Comparison of ENCODE assay signal across 8 cellular contexts in the genomic region with DNA sequence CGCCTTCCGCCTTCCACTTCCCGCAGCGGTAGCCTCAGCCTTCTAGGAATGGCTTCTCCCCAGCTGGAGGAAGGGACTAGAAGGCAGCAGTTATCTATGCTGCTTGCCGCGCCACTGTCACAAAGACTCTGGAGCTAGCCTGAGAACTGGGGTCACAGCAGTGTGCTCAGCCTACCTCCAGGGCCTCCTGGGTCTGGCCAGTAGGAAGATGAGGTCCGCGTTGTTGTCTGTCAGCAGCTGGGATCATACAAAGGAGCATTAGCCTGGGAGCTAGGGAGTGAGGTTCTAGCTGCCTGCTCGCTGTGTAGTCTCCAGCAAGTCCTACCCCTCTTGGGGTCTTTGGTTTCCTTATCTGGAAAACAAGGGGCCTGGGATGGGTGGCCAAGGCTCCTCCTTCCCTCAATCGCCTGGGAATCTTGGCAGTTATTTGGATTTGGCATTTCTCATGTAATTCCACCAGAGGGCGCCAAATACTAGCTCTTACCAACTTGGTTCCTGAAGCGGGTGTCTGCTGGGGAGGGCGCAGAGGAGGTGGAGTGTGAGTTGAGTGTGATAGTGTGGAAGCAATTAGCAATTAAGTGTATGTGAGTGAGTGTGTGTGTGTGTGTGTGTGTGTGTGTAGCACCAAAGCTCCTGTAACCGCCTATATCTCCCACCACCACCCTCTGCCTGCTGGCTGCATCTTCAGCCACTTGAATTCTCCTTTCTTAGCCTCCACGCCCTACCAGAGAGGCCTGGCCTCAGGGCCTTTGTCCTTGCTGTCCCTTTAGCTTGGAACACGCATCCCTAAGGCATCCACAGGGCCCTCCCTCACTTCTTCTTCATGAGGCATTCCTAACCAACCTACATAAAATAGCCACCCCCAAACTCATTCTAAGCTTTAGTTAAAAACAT.
DNase-seq lines count a peak whose midpoint lies in the region; ATAC-seq and TF ChIP-seq lines count a peak whose summit lies in the region.

No MANE protein-coding gene starts in this region.

- H3K36me3 ChIP-seq in fibroblast of lung (ENCODE audit: control insufficient read depth, insufficient read depth, low read length) = no peaks in the 10 kb centered on the region

- H3K27ac Mint-ChIP-seq in activated T-cell treated with anti-CD3 and anti-CD28 coated beads, Interleukin-2, amount 50 U/mL, for 24 hours = no peak overlapping the region
- H3K27ac Mint-ChIP-seq in natural killer cell treated with Interleukin-12 subunit alpha and Interleukin-12 subunit beta and Interleukin-15 and Interleukin-18, amount 100 ng/mL, for 72 hours = no peak overlapping the region
- H3K27ac Mint-ChIP-seq in type B pancreatic cell = no peak overlapping the region

- H3K27me3 ChIP-seq in fibroblast of lung (ENCODE audit: control insufficient read depth, insufficient read depth, low read length) = no peaks in the 10 kb centered on the region

- DNase-seq in NK-92 treated with Interleukin-12 subunit alpha and Interleukin-12 subunit beta, amount 100 ng/mL, for 24 hours (lab: John Stamatoyannopoulos, UW) = peak; percentile 37
- DNase-seq in NK-92 (lab: John Stamatoyannopoulos, UW; ENCODE audit: unreplicated experiment) (no peak), NCI-H774 (lab: John Stamatoyannopoulos, UW) (peak; percentile 61), fibroblast of lung (ENCODE audit: low read depth in 2 of 2) (peak; percentile 40 to 68), type B pancreatic cell (ENCODE audit: extremely low spot score, unreplicated experiment) (no peak)
- peak; percentile 54 for DNase-seq in activated T-cell treated with anti-CD3 and anti-CD28 coated beads, Interleukin-2, amount 50 U/mL, for 24 hours
- no peak for DNase-seq in natural killer cell treated with Interleukin-12 subunit alpha and Interleukin-12 subunit beta and Interleukin-15 and Interleukin-18, amount 100 ng/mL, for 72 hours (ENCODE audit: low spot score)

- H3K4me1 Mint-ChIP-seq in activated T-cell treated with anti-CD3 and anti-CD28 coated beads, Interleukin-2, amount 50 U/mL, for 24 hours (ENCODE audit: low read depth) = no peaks in the 10 kb centered on the region
- no peaks in the 10 kb centered on the region for H3K4me1 Mint-ChIP-seq in natural killer cell treated with Interleukin-12 subunit alpha and Interleukin-12 subunit beta and Interleukin-15 and Interleukin-18, amount 100 ng/mL, for 72 hours (ENCODE audit: low read depth in 2 of 2)
- H3K4me1 Mint-ChIP-seq in type B pancreatic cell (ENCODE audit: unreplicated experiment) = no peaks in the 10 kb centered on the region

- peaks cover 24% of the 10 kb centered on the region for H3K27me3 Mint-ChIP-seq in activated T-cell treated with anti-CD3 and anti-CD28 coated beads, Interleukin-2, amount 50 U/mL, for 24 hours
- H3K27me3 Mint-ChIP-seq in natural killer cell treated with Interleukin-12 subunit alpha and Interleukin-12 subunit beta and Interleukin-15 and Interleukin-18, amount 100 ng/mL, for 72 hours = peaks cover 6 to 8% of the 10 kb centered on the region in 2 donors
- peaks cover 16% of the 10 kb centered on the region for H3K27me3 Mint-ChIP-seq in type B pancreatic cell

- H3K79me2 ChIP-seq in fibroblast of lung (ENCODE audit: control insufficient read depth, insufficient read depth, low read length) = no peaks in the 10 kb centered on the region

- no peaks in the 10 kb centered on the region for H3K9me3 Mint-ChIP-seq in activated T-cell treated with anti-CD3 and anti-CD28 coated beads, Interleukin-2, amount 50 U/mL, for 24 hours
- H3K9me3 Mint-ChIP-seq in natural killer cell treated with Interleukin-12 subunit alpha and Interleukin-12 subunit beta and Interleukin-15 and Interleukin-18, amount 100 ng/mL, for 72 hours = no peaks in the 10 kb centered on the region
- no peaks in the 10 kb centered on the region for H3K9me3 Mint-ChIP-seq in type B pancreatic cell

- no peak overlapping the region for H2AFZ ChIP-seq in fibroblast of lung (ENCODE audit: low read length)

- no peaks in the 10 kb centered on the region for H4K20me1 ChIP-seq in fibroblast of lung (ENCODE audit: control insufficient read depth, extremely low read depth, insufficient read depth, low read length)

- no peak overlapping the region for H3K4me3 ChIP-seq in fibroblast of lung (replicated peaks in 1 of 4; ENCODE audit: control extremely low read depth in 1 of 4, insufficient read depth in 1 of 4, low read depth in 3 of 4, low read length in 4 of 4)

- H3K4me3 Mint-ChIP-seq in activated T-cell treated with anti-CD3 and anti-CD28 coated beads, Interleukin-2, amount 50 U/mL, for 24 hours = no peak overlapping the region
- H3K4me3 Mint-ChIP-seq in natural killer cell treated with Interleukin-12 subunit alpha and Interleukin-12 subunit beta and Interleukin-15 and Interleukin-18, amount 100 ng/mL, for 72 hours = no peak overlapping the region
- H3K4me3 Mint-ChIP-seq in type B pancreatic cell = no peak overlapping the region

- TF ChIP-seq CTCF in fibroblast of lung (conservative IDR thresholded peaks at IDR 0.05 in 1 of 2, IDR thresholded peaks at IDR 0.05 in 1 of 2; ENCODE audit: low read depth in 1 of 2, low read length in 2 of 2) (peak; percentile 71 to 78), type B pancreatic cell (conservative IDR thresholded peaks at IDR 0.05) (peak; percentile 87)

- no peak overlapping the region for H3K27ac ChIP-seq in fibroblast of lung (ENCODE audit: insufficient read depth, low read length)

- no peaks in the 10 kb centered on the region for H3K9me3 ChIP-seq in fibroblast of lung (ENCODE audit: control insufficient read depth, insufficient read depth, low read depth, low read length)

- ATAC-seq in HG03565 (IDR thresholded peaks at IDR 0.05; ENCODE audit: unreplicated experiment) = peak; percentile 51
- ATAC-seq in natural killer cell treated with Interleukin-12 subunit alpha and Interleukin-12 subunit beta and Interleukin-15 and Interleukin-18, amount 100 ng/mL, for 72 hours = peak; percentile 56 to 57

- H3K4me1 ChIP-seq in fibroblast of lung (ENCODE audit: control insufficient read depth, extremely low read depth, insufficient read depth, low read length) = no peaks in the 10 kb centered on the region

- no peak overlapping the region for H3K9ac ChIP-seq in fibroblast of lung (ENCODE audit: insufficient read depth, low read length)

- no peaks in the 10 kb centered on the region for H3K36me3 Mint-ChIP-seq in activated T-cell treated with anti-CD3 and anti-CD28 coated beads, Interleukin-2, amount 50 U/mL, for 24 hours (ENCODE audit: low read depth)
- no peaks in the 10 kb centered on the region for H3K36me3 Mint-ChIP-seq in natural killer cell treated with Interleukin-12 subunit alpha and Interleukin-12 subunit beta and Interleukin-15 and Interleukin-18, amount 100 ng/mL, for 72 hours
- no peaks in the 10 kb centered on the region for H3K36me3 Mint-ChIP-seq in type B pancreatic cell

- no peak overlapping the region for H3K4me2 ChIP-seq in fibroblast of lung (ENCODE audit: extremely low read depth, insufficient read depth, low read length)

Comparison
In these comparisons a context has a peak if more than half of its experiments do, and no peak if none do; other contexts are left out.
1. DNase-seq: peak in NK-92 treated with Interleukin-12 subunit alpha and Interleukin-12 subunit beta, amount 100 ng/mL, for 24 hours (single experiment), NCI-H774 (single experiment), activated T-cell treated with anti-CD3 and anti-CD28 coated beads, Interleukin-2, amount 50 U/mL, for 24 hours (single experiment) and fibroblast of lung (2 of 2); none in NK-92 (single experiment), natural killer cell treated with Interleukin-12 subunit alpha and Interleukin-12 subunit beta and Interleukin-15 and Interleukin-18, amount 100 ng/mL, for 72 hours (single experiment) and type B pancreatic cell (single experiment).